1 cellular context compared by ENCODE assay signal in the genomic region with DNA sequence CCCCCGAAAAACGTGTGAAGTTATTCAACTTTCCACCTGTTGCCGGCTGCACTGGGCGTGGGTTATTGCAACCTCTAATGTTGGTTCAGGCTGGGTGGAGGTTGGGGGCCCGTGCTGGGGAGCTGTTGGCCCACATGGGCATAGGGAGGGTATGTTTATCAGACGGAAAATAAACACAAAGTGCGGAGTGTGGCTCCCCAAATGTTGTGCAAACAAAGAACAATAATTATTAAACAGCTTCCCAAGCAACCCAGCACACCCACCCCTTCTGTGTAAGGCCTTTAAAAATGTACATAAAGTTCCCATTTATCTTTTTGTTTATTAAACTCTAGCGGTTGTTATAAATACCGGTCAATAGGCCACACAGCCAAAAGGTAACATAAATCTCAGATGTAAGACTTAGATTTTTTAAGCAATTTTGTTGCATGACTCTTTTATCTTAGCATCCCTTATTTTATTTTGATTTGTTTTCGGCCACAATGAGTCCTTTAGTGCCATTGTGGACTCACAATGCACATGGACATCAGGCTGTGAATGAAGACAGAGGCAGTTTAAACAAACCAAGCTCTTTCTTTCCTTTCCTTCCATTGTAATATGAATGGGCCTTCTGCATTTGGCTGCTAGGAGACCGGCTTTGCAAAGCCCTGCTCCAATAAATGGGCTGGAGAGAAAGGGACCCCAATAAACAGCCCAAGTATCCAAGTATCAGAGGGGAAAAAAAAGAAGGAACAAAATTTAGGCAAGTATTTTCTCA.
TF ChIP-seq lines count a peak whose summit lies in the region.

No MANE protein-coding gene starts in this region.

TF ChIP-seq in HepG2, 621 proteins besides CTCF, POLR2A, EP300 and RAD21:
- TF ChIP-seq MEIS2 (CRISPR knock-in tag; IDR thresholded peaks at IDR 0.05), result no peak
- no peak for TF ChIP-seq THRA (CRISPR knock-in tag; IDR thresholded peaks at IDR 0.05; ENCODE audit: borderline replicate concordance)
- no peak for TF ChIP-seq PRDM4 (CRISPR knock-in tag; IDR thresholded peaks at IDR 0.05; ENCODE audit: borderline replicate concordance)
- TF ChIP-seq ATF7 (IDR thresholded peaks at IDR 0.05), result no peak
- TF ChIP-seq ATF7 (CRISPR knock-in tag; IDR thresholded peaks at IDR 0.05), result no peak
- TF ChIP-seq TARDBP (CRISPR knock-in tag; IDR thresholded peaks at IDR 0.05), result no peak
- TF ChIP-seq NFE2L2 (IDR thresholded peaks at IDR 0.05; ENCODE audit: low read length), result no peak
- no peak for TF ChIP-seq THAP11 (CRISPR knock-in tag; IDR thresholded peaks at IDR 0.05)
- TF ChIP-seq MYNN (CRISPR knock-in tag; IDR thresholded peaks at IDR 0.05; ENCODE audit: low read depth), result no peak
- TF ChIP-seq ZNF841 (CRISPR knock-in tag; IDR thresholded peaks at IDR 0.05; ENCODE audit: borderline replicate concordance), result no peak
- TF ChIP-seq DNMT1 (CRISPR knock-in tag; IDR thresholded peaks at IDR 0.05), result no peak
- TF ChIP-seq ZNF24 (IDR thresholded peaks at IDR 0.05), result no peak
- TF ChIP-seq ZNF292 (CRISPR knock-in tag; IDR thresholded peaks at IDR 0.05; ENCODE audit: borderline replicate concordance, low read depth), result no peak
- TF ChIP-seq IKZF1 (IDR thresholded peaks at IDR 0.05), result no peak
